2 cellular contexts compared by ENCODE assay signal in genomic region chr19:1258161-1258492, GRCh38.
TF ChIP-seq lines count a peak whose summit lies in the region.

No MANE protein-coding gene starts in this region.

TF ChIP-seq in GM23338, 12 proteins besides CTCF, POLR2A, EP300 and RAD21:
- no peak for TF ChIP-seq STAT1 (IDR thresholded peaks at IDR 0.05; ENCODE audit: unreplicated experiment)
- TF ChIP-seq REST (IDR thresholded peaks at IDR 0.05; ENCODE audit: unreplicated experiment), result no peak
- no peak for TF ChIP-seq EZH2phosphoT487 (IDR thresholded peaks at IDR 0.05; ENCODE audit: unreplicated experiment)
- no peak for TF ChIP-seq EZH2 (IDR thresholded peaks at IDR 0.05; ENCODE audit: low read depth, unreplicated experiment)
- no peak for TF ChIP-seq POLR2AphosphoS5 (IDR thresholded peaks at IDR 0.05; ENCODE audit: low read depth)
- no peak for TF ChIP-seq CREB1 (CRISPR knock-in tag; IDR thresholded peaks at IDR 0.05; ENCODE audit: low read depth)
- no peak for TF ChIP-seq NANOG (IDR thresholded peaks at IDR 0.05; ENCODE audit: borderline replicate concordance)
- no peak for TF ChIP-seq ZNF331 (CRISPR knock-in tag; IDR thresholded peaks at IDR 0.05; ENCODE audit: low read depth)
- no peak for TF ChIP-seq ETS1 (IDR thresholded peaks at IDR 0.05)
- TF ChIP-seq ZNF114 (CRISPR knock-in tag; IDR thresholded peaks at IDR 0.05), result no peak
- TF ChIP-seq JUNB (IDR thresholded peaks at IDR 0.05; ENCODE audit: unreplicated experiment), result no peak
- TF ChIP-seq ZNF462 (CRISPR knock-in tag; IDR thresholded peaks at IDR 0.05), result no peak

TF ChIP-seq in WTC11, 78 proteins besides CTCF, POLR2A, EP300 and RAD21:
- TF ChIP-seq E2F4 (CRISPR knock-in tag; IDR thresholded peaks at IDR 0.05; ENCODE audit: borderline replicate concordance, low read depth) (no peak), MLX (CRISPR knock-in tag; IDR thresholded peaks at IDR 0.05) (no peak), JAZF1 (CRISPR knock-in tag; IDR thresholded peaks at IDR 0.05) (no peak), TEAD4 (CRISPR knock-in tag; IDR thresholded peaks at IDR 0.05) (no peak), TCF7 (CRISPR knock-in tag; IDR thresholded peaks at IDR 0.05; ENCODE audit: low read depth) (no peak), ATF2 (CRISPR knock-in tag; IDR thresholded peaks at IDR 0.05; ENCODE audit: borderline replicate concordance, low read depth) (no peak), USF1 (CRISPR knock-in tag; IDR thresholded peaks at IDR 0.05) (no peak), GTF2I (CRISPR knock-in tag; conservative IDR thresholded peaks at IDR 0.05) (no peak), CBFB (CRISPR knock-in tag; IDR thresholded peaks at IDR 0.05; ENCODE audit: low read depth) (no peak), SP1 (CRISPR knock-in tag; conservative IDR thresholded peaks at IDR 0.05) (no peak), ZNF512 (CRISPR knock-in tag; IDR thresholded peaks at IDR 0.05; ENCODE audit: borderline replicate concordance) (no peak), ELF4 (CRISPR knock-in tag; IDR thresholded peaks at IDR 0.05; ENCODE audit: low read depth) (no peak), TP53 (CRISPR knock-in tag; IDR thresholded peaks at IDR 0.05) (no peak), KAT7 (CRISPR knock-in tag; IDR thresholded peaks at IDR 0.05; ENCODE audit: borderline replicate concordance) (no peak), E2F5 (CRISPR knock-in tag; IDR thresholded peaks at IDR 0.05) (no peak), IRF1 (CRISPR knock-in tag; IDR thresholded peaks at IDR 0.05) (no peak), EMX1 (CRISPR knock-in tag; IDR thresholded peaks at IDR 0.05) (no peak), ZNF121 (CRISPR knock-in tag; IDR thresholded peaks at IDR 0.05) (no peak), ZSCAN18 (CRISPR knock-in tag; IDR thresholded peaks at IDR 0.05) (no peak)
TF ChIP-seq in WTC11: peak in this region for 0.
